ENCODE assay signal across 1 cellular context in the genomic region with DNA sequence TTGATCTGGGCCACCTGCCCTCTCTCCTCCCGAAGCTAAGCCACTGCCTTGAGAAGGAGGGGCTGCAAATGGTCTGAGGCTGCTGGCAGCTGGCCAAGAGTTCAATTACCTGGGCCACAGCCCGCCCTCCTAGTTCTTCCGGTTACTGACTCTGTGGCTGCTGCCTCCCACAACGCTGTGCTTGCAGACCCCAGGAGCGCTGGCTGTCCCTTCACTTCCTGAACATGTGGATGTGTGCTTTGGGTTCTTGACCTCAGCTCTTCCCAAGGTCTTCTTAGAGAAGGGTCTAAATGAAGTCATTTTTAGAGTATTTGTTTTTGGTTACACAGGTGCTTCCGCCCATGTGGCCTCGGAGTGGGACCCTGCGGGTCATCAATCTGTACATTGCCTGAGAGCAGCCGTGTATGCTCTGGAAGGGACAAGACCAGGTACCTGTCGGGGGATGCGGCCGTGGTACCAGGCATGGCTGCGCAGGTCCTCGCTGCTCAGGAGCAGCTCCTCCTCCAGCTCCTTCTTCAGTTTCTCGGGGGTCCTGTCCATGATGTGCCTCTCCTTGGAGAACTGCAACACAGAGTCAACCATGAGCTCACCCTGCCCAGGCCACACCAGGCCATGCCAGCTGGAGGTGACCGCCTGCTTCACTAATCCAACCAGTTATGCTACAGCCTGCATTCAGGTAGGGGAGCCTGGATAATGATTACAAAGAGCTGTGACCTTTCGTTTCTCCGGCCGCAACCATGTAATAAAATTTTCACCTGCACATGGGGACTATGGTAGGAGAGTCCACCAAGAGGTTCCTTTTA.
TF ChIP-seq lines count a peak whose summit lies in the region.

No MANE protein-coding gene starts in this region.

TF ChIP-seq in GM12878, 131 proteins besides CTCF, POLR2A, EP300 and RAD21 (continued from another document):
- TF ChIP-seq, protein P1, sequence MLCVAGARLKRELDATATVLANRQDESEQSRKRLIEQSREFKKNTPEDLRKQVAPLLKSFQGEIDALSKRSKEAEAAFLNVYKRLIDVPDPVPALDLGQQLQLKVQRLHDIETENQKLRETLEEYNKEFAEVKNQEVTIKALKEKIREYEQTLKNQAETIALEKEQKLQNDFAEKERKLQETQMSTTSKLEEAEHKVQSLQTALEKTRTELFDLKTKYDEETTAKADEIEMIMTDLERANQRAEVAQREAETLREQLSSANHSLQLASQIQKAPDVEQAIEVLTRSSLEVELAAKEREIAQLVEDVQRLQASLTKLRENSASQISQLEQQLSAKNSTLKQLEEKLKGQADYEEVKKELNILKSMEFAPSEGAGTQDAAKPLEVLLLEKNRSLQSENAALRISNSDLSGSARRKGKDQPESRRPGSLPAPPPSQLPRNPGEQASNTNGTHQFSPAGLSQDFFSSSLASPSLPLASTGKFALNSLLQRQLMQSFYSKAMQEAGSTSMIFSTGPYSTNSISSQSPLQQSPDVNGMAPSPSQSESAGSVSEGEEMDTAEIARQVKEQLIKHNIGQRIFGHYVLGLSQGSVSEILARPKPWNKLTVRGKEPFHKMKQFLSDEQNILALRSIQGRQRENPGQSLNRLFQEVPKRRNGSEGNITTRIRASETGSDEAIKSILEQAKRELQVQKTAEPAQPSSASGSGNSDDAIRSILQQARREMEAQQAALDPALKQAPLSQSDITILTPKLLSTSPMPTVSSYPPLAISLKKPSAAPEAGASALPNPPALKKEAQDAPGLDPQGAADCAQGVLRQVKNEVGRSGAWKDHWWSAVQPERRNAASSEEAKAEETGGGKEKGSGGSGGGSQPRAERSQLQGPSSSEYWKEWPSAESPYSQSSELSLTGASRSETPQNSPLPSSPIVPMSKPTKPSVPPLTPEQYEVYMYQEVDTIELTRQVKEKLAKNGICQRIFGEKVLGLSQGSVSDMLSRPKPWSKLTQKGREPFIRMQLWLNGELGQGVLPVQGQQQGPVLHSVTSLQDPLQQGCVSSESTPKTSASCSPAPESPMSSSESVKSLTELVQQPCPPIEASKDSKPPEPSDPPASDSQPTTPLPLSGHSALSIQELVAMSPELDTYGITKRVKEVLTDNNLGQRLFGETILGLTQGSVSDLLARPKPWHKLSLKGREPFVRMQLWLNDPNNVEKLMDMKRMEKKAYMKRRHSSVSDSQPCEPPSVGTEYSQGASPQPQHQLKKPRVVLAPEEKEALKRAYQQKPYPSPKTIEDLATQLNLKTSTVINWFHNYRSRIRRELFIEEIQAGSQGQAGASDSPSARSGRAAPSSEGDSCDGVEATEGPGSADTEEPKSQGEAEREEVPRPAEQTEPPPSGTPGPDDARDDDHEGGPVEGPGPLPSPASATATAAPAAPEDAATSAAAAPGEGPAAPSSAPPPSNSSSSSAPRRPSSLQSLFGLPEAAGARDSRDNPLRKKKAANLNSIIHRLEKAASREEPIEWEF (IDR thresholded peaks at IDR 0.05; ENCODE audit: insufficient replicate concordance, low read depth, low read length) = no peak
- TF ChIP-seq HCFC1 (IDR thresholded peaks at IDR 0.05; ENCODE audit: low read length) (no peak), SPI1 (IDR thresholded peaks at IDR 0.05; ENCODE audit: borderline replicate concordance, insufficient read depth, low read depth, low read length) (no peak), MXI1 (IDR thresholded peaks at IDR 0.05; ENCODE audit: low read depth, low read length) (no peak), BCL11A (IDR thresholded peaks at IDR 0.05; ENCODE audit: low read depth, low read length) (no peak; the same call in 1 of the 2 replicates), MEF2A (IDR thresholded peaks at IDR 0.05; ENCODE audit: insufficient read depth, low read depth, low read length) (0 out of 2 replicates have a peak, but pooled peaks have one; percentile 60), NR2F1 (conservative IDR thresholded peaks at IDR 0.05) (no peak)
- TF ChIP-seq, protein P2, sequence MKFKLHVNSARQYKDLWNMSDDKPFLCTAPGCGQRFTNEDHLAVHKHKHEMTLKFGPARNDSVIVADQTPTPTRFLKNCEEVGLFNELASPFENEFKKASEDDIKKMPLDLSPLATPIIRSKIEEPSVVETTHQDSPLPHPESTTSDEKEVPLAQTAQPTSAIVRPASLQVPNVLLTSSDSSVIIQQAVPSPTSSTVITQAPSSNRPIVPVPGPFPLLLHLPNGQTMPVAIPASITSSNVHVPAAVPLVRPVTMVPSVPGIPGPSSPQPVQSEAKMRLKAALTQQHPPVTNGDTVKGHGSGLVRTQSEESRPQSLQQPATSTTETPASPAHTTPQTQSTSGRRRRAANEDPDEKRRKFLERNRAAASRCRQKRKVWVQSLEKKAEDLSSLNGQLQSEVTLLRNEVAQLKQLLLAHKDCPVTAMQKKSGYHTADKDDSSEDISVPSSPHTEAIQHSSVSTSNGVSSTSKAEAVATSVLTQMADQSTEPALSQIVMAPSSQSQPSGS (IDR thresholded peaks at IDR 0.05; ENCODE audit: low read length) = peak; percentile 83
- TF ChIP-seq, protein P3, sequence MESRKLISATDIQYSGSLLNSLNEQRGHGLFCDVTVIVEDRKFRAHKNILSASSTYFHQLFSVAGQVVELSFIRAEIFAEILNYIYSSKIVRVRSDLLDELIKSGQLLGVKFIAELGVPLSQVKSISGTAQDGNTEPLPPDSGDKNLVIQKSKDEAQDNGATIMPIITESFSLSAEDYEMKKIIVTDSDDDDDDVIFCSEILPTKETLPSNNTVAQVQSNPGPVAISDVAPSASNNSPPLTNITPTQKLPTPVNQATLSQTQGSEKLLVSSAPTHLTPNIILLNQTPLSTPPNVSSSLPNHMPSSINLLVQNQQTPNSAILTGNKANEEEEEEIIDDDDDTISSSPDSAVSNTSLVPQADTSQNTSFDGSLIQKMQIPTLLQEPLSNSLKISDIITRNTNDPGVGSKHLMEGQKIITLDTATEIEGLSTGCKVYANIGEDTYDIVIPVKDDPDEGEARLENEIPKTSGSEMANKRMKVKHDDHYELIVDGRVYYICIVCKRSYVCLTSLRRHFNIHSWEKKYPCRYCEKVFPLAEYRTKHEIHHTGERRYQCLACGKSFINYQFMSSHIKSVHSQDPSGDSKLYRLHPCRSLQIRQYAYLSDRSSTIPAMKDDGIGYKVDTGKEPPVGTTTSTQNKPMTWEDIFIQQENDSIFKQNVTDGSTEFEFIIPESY (IDR thresholded peaks at IDR 0.05) = no peak
- TF ChIP-seq, protein P4, sequence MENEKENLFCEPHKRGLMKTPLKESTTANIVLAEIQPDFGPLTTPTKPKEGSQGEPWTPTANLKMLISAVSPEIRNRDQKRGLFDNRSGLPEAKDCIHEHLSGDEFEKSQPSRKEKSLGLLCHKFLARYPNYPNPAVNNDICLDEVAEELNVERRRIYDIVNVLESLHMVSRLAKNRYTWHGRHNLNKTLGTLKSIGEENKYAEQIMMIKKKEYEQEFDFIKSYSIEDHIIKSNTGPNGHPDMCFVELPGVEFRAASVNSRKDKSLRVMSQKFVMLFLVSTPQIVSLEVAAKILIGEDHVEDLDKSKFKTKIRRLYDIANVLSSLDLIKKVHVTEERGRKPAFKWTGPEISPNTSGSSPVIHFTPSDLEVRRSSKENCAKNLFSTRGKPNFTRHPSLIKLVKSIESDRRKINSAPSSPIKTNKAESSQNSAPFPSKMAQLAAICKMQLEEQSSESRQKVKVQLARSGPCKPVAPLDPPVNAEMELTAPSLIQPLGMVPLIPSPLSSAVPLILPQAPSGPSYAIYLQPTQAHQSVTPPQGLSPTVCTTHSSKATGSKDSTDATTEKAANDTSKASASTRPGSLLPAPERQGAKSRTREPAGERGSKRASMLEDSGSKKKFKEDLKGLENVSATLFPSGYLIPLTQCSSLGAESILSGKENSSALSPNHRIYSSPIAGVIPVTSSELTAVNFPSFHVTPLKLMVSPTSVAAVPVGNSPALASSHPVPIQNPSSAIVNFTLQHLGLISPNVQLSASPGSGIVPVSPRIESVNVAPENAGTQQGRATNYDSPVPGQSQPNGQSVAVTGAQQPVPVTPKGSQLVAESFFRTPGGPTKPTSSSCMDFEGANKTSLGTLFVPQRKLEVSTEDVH (IDR thresholded peaks at IDR 0.05; ENCODE audit: low read depth, partially characterized antibody) = no peak
